Comparison of ENCODE assay signal across 8 cellular contexts in genomic region chr9:91197232-91198181, GRCh38.
DNase-seq lines count a peak whose midpoint lies in the region; ATAC-seq and TF ChIP-seq lines count a peak whose summit lies in the region.

No MANE protein-coding gene starts in this region.

- H2AFZ ChIP-seq in PC-3 (ENCODE audit: low read length) = no peak overlapping the region

- WGBS in ovary, 3 donors = 14 to 17% (median 17%) methylated on average over 13 of the region's 13 CpGs

- H3K27me3 ChIP-seq in PC-3 (ENCODE audit: low read length) (no peaks in the 10 kb centered on the region), ovary (no peaks in the 10 kb centered on the region)

- H4K20me1 ChIP-seq in PC-3 (ENCODE audit: low read length) = no peaks in the 10 kb centered on the region

- intact Hi-C loops in PC-3 (cut with micrococcal nuclease) (no loop called here), ovary (cut with DNase I) (loop anchor here in 2 of 4 donors (5.0 kb wide), 2 partner anchors 80 to 225 kb away; partner anchors contain the start of gene NFIL3 (in 1 of the 2))

- TF ChIP-seq EP300 in ovary (IDR thresholded peaks at IDR 0.05) = peak; percentile 99

- CTCF ChIA-PET in PC-3 (lab: Charles Lee) (no interaction called here), GM10248 (lab: Yijun Ruan, JAX) (interaction anchor here (1.4 to 1.9 kb wide), 2 partner anchors 11 to 16 kb away, joined by 3 to 6 read pairs; no protein-coding TSS in a partner anchor)

- H3K4me3 ChIP-seq in PC-3 (ENCODE audit: low read length) = no peak overlapping the region
- H3K4me3 ChIP-seq in ovary = no peak overlapping the region

- H3K36me3 ChIP-seq in PC-3 (ENCODE audit: low read depth, low read length) (no peaks in the 10 kb centered on the region), ovary (no peaks in the 10 kb centered on the region)

- TF ChIP-seq POLR2A in ovary (IDR thresholded peaks at IDR 0.05) = peak; percentile 25

- H3K4me2 ChIP-seq in PC-3 (ENCODE audit: low read length) = peak overlapping the region; percentile 26; the same call in 1 of the 2 replicates

- POLR2A ChIA-PET in PC-3 (lab: Charles Lee; ENCODE audit: unreplicated experiment) (no interaction called here), GM10248 (lab: Yijun Ruan, JAX) (interaction anchor here (0.6 kb wide), 1 partner anchor 11 kb away, joined by 3 read pairs; no protein-coding TSS in a partner anchor)

- H3K4me1 ChIP-seq in PC-3 (ENCODE audit: insufficient read depth, low read length) (peaks cover 39% of the 10 kb centered on the region), ovary (ENCODE audit: insufficient read depth) (peaks cover 12% of the 10 kb centered on the region)

- TF ChIP-seq CTCF in PC-3 (conservative IDR thresholded peaks at IDR 0.05; ENCODE audit: low read depth, low read length) (no peak), ovary (IDR thresholded peaks at IDR 0.05) (peak in 2 of 3 donors; percentile 11 to 18), GM10248 (IDR thresholded peaks at IDR 0.05; ENCODE audit: control extremely low read depth, extremely low read depth, low read depth, missing control alignments) (no peak)

- H3K9ac ChIP-seq in PC-3 (ENCODE audit: low read length) = no peak overlapping the region

- H3K79me2 ChIP-seq in PC-3 (ENCODE audit: low read length) = no peaks in the 10 kb centered on the region

- peak overlapping the region; percentile 69 for H3K27ac ChIP-seq in PC-3 (ENCODE audit: low read length)
- peak overlapping the region; percentile 54 to 99 for H3K27ac ChIP-seq in ovary

- no peaks in the 10 kb centered on the region for H3K9me2 ChIP-seq in PC-3 (replicated peaks; ENCODE audit: low read length)

- peak; percentile 27; the same call in 1 of the 2 replicates for ATAC-seq in PC-3
- no peak for ATAC-seq in activated CD4-positive, CD25-positive, alpha-beta regulatory T cell treated with anti-CD3 and anti-CD28 coated beads, Interleukin-2, amount 50 U/mL, for 24 hours

- no peaks in the 10 kb centered on the region for H3F3A ChIP-seq in PC-3 (ENCODE audit: low read length, unreplicated experiment)

- DNase-seq in GM04503 (ENCODE audit: low read depth) (peak; percentile 96), PC-3 (peak; percentile 68), fibroblast of peridontal ligament (ENCODE audit: extremely low read depth) (peak; percentile 99), ovary (peak; percentile 59 to 89 (median 77)), NCI-H1436 treated with DMSO at 0.1 percent for 48 hours (lab: John Stamatoyannopoulos, UW) (no peak), D341Med (ENCODE audit: low spot score) (no peak), GM10248 (ENCODE audit: extremely low spot score) (no peak)

- H3K9me3 ChIP-seq in PC-3 (ENCODE audit: low read length) = no peaks in the 10 kb centered on the region
- H3K9me3 ChIP-seq in ovary = no peaks in the 10 kb centered on the region

- BruUV-seq in PC-3 (replicated peaks; lab: Mats Ljungman, UMichigan) = no TSS peak

Comparison
In these comparisons a context has a peak if more than half of its experiments do, and no peak if none do; other contexts are left out.
1. DNase-seq: peak in GM04503 (single experiment), PC-3 (single experiment), fibroblast of peridontal ligament (single experiment) and ovary (5 of 5); none in NCI-H1436 treated with DMSO at 0.1 percent for 48 hours (single experiment), D341Med (single experiment) and GM10248 (single experiment).
2. CTCF ChIP-seq: peak in ovary (2 of 3); none in PC-3 (single experiment) and GM10248 (single experiment).